8 cellular contexts compared by ENCODE assay signal in the genomic region with DNA sequence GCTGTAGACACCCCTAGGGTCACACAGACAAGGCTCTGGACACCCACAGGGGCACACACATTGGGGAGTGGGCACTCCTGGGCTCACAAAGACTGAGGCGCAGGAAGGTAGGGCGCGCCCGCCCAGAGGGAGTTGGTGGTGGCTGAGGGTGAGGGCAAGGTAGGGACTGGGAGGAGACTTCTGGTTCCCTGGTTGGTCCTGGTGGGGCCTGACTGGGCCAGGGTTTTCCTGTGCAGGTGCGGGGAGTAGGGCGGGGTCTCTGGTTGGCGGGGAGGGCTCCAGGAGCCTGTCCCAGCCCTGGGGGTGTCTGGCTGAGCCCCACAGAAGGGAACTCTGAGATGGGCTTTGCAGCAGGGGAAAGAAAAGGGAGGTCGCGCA. TPM values are rescaled to one million over a fixed set of nuclear protein-coding genes. Genes with fewer than 3 reads are reported as not detected.
DNase-seq lines count a peak whose midpoint lies in the region; ATAC-seq and TF ChIP-seq lines count a peak whose summit lies in the region.

No MANE protein-coding gene starts in this region.

- H3K4me2 ChIP-seq in Karpas-422 (ENCODE audit: low read depth, low read length, poor library complexity, severe bottlenecking): peak overlapping the region; percentile 79

- no peaks in the 10 kb centered on the region for H4K20me1 ChIP-seq in Karpas-422 (ENCODE audit: insufficient read depth, low read depth, low read length)

- 3% methylated on average over 5 of the region's 9 CpGs; no CpG with 5 or more reads in 1 of the 2 donors for WGBS in body of pancreas, 2 donors
- WGBS in testis, 2 donors: 0 to 2% methylated on average over 4 to 5 of the region's 9 CpGs

- TF ChIP-seq POLR2A in body of pancreas (IDR thresholded peaks at IDR 0.05): no peak
- no peak for TF ChIP-seq POLR2A in testis (IDR thresholded peaks at IDR 0.05)

- H3K27me3 ChIP-seq in A673 (replicated peaks; ENCODE audit: insufficient read depth, low read depth, low read length, poor library complexity) (no peaks in the 10 kb centered on the region), Karpas-422 (ENCODE audit: low read length) (no peaks in the 10 kb centered on the region), body of pancreas (no peaks in the 10 kb centered on the region), testis (no peaks in the 10 kb centered on the region)

- H3K36me3 ChIP-seq in A673 (ENCODE audit: insufficient read depth, low read length, poor library complexity, severe bottlenecking): no peaks in the 10 kb centered on the region
- no peaks in the 10 kb centered on the region for H3K36me3 ChIP-seq in Karpas-422 (ENCODE audit: insufficient read depth, low read length)
- no peaks in the 10 kb centered on the region for H3K36me3 ChIP-seq in body of pancreas (replicated peaks in 1 of 2; ENCODE audit: insufficient read depth in 1 of 2, low read depth in 2 of 2)
- H3K36me3 ChIP-seq in testis (ENCODE audit: low read depth, missing control alignments): no peaks in the 10 kb centered on the region

- no peak overlapping the region for H2AFZ ChIP-seq in Karpas-422 (ENCODE audit: low read length)

- H3K4me1 ChIP-seq in A673 (ENCODE audit: insufficient read depth, low read length, poor library complexity, severe bottlenecking) (no peaks in the 10 kb centered on the region), Karpas-422 (ENCODE audit: low read length) (peaks cover 11% of the 10 kb centered on the region), body of pancreas (peaks cover 13% of the 10 kb centered on the region), testis (no peaks in the 10 kb centered on the region)

- H3K9me3 ChIP-seq in A673 (ENCODE audit: low read depth, low read length, poor library complexity, severe bottlenecking) (no peaks in the 10 kb centered on the region), Karpas-422 (ENCODE audit: low read length) (no peaks in the 10 kb centered on the region), body of pancreas (no peaks in the 10 kb centered on the region), testis (no peaks in the 10 kb centered on the region)

- POLR2A ChIA-PET in A673 (lab: Charles Lee; ENCODE audit: low non-redundant PET): interaction anchor here (0.6 kb wide), 1 partner anchor 103 kb away, joined by 4 read pairs; no protein-coding TSS in a partner anchor

- peak overlapping the region; percentile 65 for H3K4me3 ChIP-seq in A673 (ENCODE audit: low read depth, low read length, poor library complexity, severe bottlenecking)
- peak overlapping the region; percentile 84 for H3K4me3 ChIP-seq in Karpas-422 (ENCODE audit: low read length)
- H3K4me3 ChIP-seq in body of pancreas: peak overlapping the region; percentile 45 to 50
- H3K4me3 ChIP-seq in testis: peak overlapping the region; percentile 63 to 79

- peaks cover 4% of the 10 kb centered on the region; the same call in 1 of the 2 replicates for H3K79me2 ChIP-seq in Karpas-422 (ENCODE audit: low read length)

- H3K9ac ChIP-seq in Karpas-422 (ENCODE audit: low read length): peak overlapping the region; percentile 90

- CTCF ChIA-PET in A673 (lab: Charles Lee): interaction anchor here (1.0 kb wide), 1 partner anchor 45 kb away, joined by 4 read pairs; no protein-coding TSS in a partner anchor

- DNase-seq in A673 (ENCODE audit: low spot score) (no peak), Karpas-422 (peak; percentile 47), body of pancreas (no peak), left colon (peak in 1 of 2 donors; percentile 43), testis (no peak), LoVo (ENCODE audit: low spot score) (no peak), AG20443 (ENCODE audit: low spot score) (no peak)

- BruUV-seq in A673 (replicated peaks; lab: Mats Ljungman, UMichigan): no TSS peak

- TF ChIP-seq CTCF in A673 (conservative IDR thresholded peaks at IDR 0.05; ENCODE audit: low read depth, low read length) (no peak), body of pancreas (IDR thresholded peaks at IDR 0.05) (no peak), testis (IDR thresholded peaks at IDR 0.05) (no peak)

- peak overlapping the region; percentile 70 for H3K27ac ChIP-seq in A673 (ENCODE audit: low read depth, low read length, poor library complexity, severe bottlenecking)
- no peak overlapping the region for H3K27ac ChIP-seq in Karpas-422 (ENCODE audit: low read length)
- peak overlapping the region in 3 of 4 donors; percentile 72 to 89 (median 89) for H3K27ac ChIP-seq in body of pancreas
- peak overlapping the region; percentile 83 for H3K27ac ChIP-seq in testis

- ATAC-seq in GM19035 (IDR thresholded peaks at IDR 0.05; ENCODE audit: unreplicated experiment) (peak; percentile 19), body of pancreas (peak; percentile 12), left colon (peak; percentile 64)

- H3K9me2 ChIP-seq in Karpas-422 (replicated peaks; ENCODE audit: insufficient read depth, low read length): no peaks in the 10 kb centered on the region

- intact Hi-C loops in A673 (cut with micrococcal nuclease; ENCODE audit: unreplicated experiment): no loop called here
- intact Hi-C loops in body of pancreas (cut with DNase I): no loop called here
- intact Hi-C loops in left colon (cut with DNase I, micrococcal nuclease): no loop called here
- intact Hi-C loops in testis (cut with DNase I; ENCODE audit: low total_unique reads): no loop called here

RNA-seq across cellular contexts. Expression of a gene that starts 6.7 kb away (rescaled TPM):
- total RNA-seq in A673 (2021) (0.90 and 1.1 TPM in 2 replicates), body of pancreas (1 to 10 TPM in 1 of 2 donors, not detected in 1; 1.0 TPM), left colon (1 to 10 TPM; 2.4 to 6.6 TPM), testis (1 to 10 TPM; 2.5 to 5.5 TPM)
- 63.4 and 83.6 TPM in 2 replicates for total RNA-seq in Karpas-422 (2014; rRNA removed; shearing (Covaris generic); ENCODE audit: low replicate concordance)
- polyA plus RNA-seq in testis (ENCODE audit: insufficient read depth, low read depth, low replicate concordance): 4.7 TPM

RNA-seq across cellular contexts. Expression of a gene that starts 19.7 kb away (rescaled TPM):
- total RNA-seq in A673 (2021) (29.4 and 29.9 TPM in 2 replicates), body of pancreas (1 to 10 TPM; 2.1 to 2.6 TPM), left colon (1 to 10 TPM; 3.1 to 5.0 TPM), testis (10 to 100 TPM; 16.5 to 16.7 TPM)
- total RNA-seq in Karpas-422 (2014; rRNA removed; shearing (Covaris generic); ENCODE audit: low replicate concordance): 9.5 and 12.2 TPM in 2 replicates
- 10.3 TPM for polyA plus RNA-seq in testis (ENCODE audit: insufficient read depth, low read depth, low replicate concordance)

Comparison
In these comparisons a context has a peak if more than half of its experiments do, and no peak if none do; other contexts are left out.
1. ATAC-seq: peak in every context shown above with its lines; median percentile 64 in left colon; 19 in GM19035; 12 in body of pancreas.